In genomic region chr12:49342914-49343731, GRCh38 we compare ENCODE assay signal across 8 cellular contexts. TPM values are rescaled to one million over a fixed set of nuclear protein-coding genes. Genes with fewer than 3 reads are reported as not detected.
A peak's percentile ranks its signal among the peaks of the same experiment; 100 is the strongest.
DNase-seq lines count a peak whose midpoint lies in the region; ATAC-seq and TF ChIP-seq lines count a peak whose summit lies in the region.

No MANE protein-coding gene starts in this region.

- H3K27ac ChIP-seq in skin epidermis, result no peak overlapping the region

- TF ChIP-seq CTCF in fibroblast of villous mesenchyme (IDR thresholded peaks at IDR 0.05; ENCODE audit: insufficient read depth, low read depth, low read length), result no peak

- H3K4me3 ChIP-seq in fibroblast of villous mesenchyme (ENCODE audit: low read depth, low read length) (peak overlapping the region; percentile 56), skin epidermis (peak overlapping the region in 6 of 7 experiments; percentile 23 to 30 (median 25))

- no peak for ATAC-seq in GM21528 (IDR thresholded peaks at IDR 0.05; ENCODE audit: low FRiP score, unreplicated experiment)
- no peak for ATAC-seq in GM18520 (IDR thresholded peaks at IDR 0.05; ENCODE audit: unreplicated experiment)

- DNase-seq in NCI-H2227 (lab: John Stamatoyannopoulos, UW; ENCODE audit: unreplicated experiment), result peak; percentile 12
- no peak for DNase-seq in NCI-H2227 treated with DMSO at 0.1 percent for 48 hours (lab: John Stamatoyannopoulos, UW)
- DNase-seq in activated CD4-positive, alpha-beta T cell treated with anti-CD3 and anti-CD28 coated beads, Interleukin-2, amount 50 U/mL, for 48 hours, result peak; percentile 41 to 58
- DNase-seq in fibroblast of villous mesenchyme (ENCODE audit: low read depth), result no peak
- DNase-seq in NCI-H1436 (lab: John Stamatoyannopoulos, UW), result no peak

RNA-seq across cellular contexts. Expression of gene DNAJC22, which starts 3.6 kb away (rescaled TPM):
- 1.7 and 2.6 TPM in 2 replicates for total RNA-seq in fibroblast of villous mesenchyme

RNA-seq across cellular contexts. Expression of gene C1QL4, which starts 6.1 kb away (rescaled TPM):
- total RNA-seq in fibroblast of villous mesenchyme, result under 0.01 TPM in 1 of 2 replicates, not detected in the other

RNA-seq across cellular contexts. Expression of gene TROAP, which starts 20.1 kb away (rescaled TPM):
- 11.3 and 14.7 TPM in 2 replicates for total RNA-seq in fibroblast of villous mesenchyme

RNA-seq across cellular contexts. Expression of gene SPATS2, which starts 24.1 kb away (rescaled TPM):
- 30.6 and 32.4 TPM in 2 replicates for total RNA-seq in fibroblast of villous mesenchyme

RNA-seq across cellular contexts. Expression of gene PRPH, which starts 48.2 kb away (rescaled TPM):
- under 0.01 TPM in 1 of 2 replicates, not detected in the other for total RNA-seq in fibroblast of villous mesenchyme

Comparison
In these comparisons a context has a peak if more than half of its experiments do, and no peak if none do; other contexts are left out.
1. DNase-seq: peak in NCI-H2227 (single experiment) and activated CD4-positive, alpha-beta T cell treated with anti-CD3 and anti-CD28 coated beads, Interleukin-2, amount 50 U/mL, for 48 hours (2 of 2); none in NCI-H2227 treated with DMSO at 0.1 percent for 48 hours (single experiment), fibroblast of villous mesenchyme (single experiment) and NCI-H1436 (single experiment).